ENCODE assay signal across 1 cellular context in genomic region chr2:45649855-45650806, GRCh38.
A peak's percentile ranks its signal among the peaks of the same experiment; 100 is the strongest.
TF ChIP-seq lines count a peak whose summit lies in the region.

No MANE protein-coding gene starts in this region.

TF ChIP-seq in HepG2, 621 proteins besides CTCF, POLR2A, EP300 and RAD21 (continued from another document and continues in another):
- TF ChIP-seq ZNF281 (CRISPR knock-in tag; IDR thresholded peaks at IDR 0.05; ENCODE audit: borderline replicate concordance) (peak; percentile 66; the same call in 1 of the 2 replicates), MEF2D (CRISPR knock-in tag; IDR thresholded peaks at IDR 0.05) (no peak), RFX1 (IDR thresholded peaks at IDR 0.05) (no peak), REL (CRISPR knock-in tag; conservative IDR thresholded peaks at IDR 0.05) (no peak), IRF2 (CRISPR knock-in tag; IDR thresholded peaks at IDR 0.05) (no peak; the same call in 1 of the 2 replicates), REXO4 (CRISPR knock-in tag; IDR thresholded peaks at IDR 0.05; ENCODE audit: borderline replicate concordance) (no peak), ZNF772 (CRISPR knock-in tag; IDR thresholded peaks at IDR 0.05) (no peak), TMF1 (CRISPR knock-in tag; IDR thresholded peaks at IDR 0.05; ENCODE audit: low read depth) (0 out of 2 replicates have a peak, but pooled peaks have one; percentile 23), ZNF652 (CRISPR knock-in tag; IDR thresholded peaks at IDR 0.05; ENCODE audit: borderline replicate concordance, low read depth) (no peak), KDM2A (CRISPR knock-in tag; IDR thresholded peaks at IDR 0.05; ENCODE audit: borderline replicate concordance, low read depth) (peak; percentile 70), THAP7 (CRISPR knock-in tag; IDR thresholded peaks at IDR 0.05) (0 out of 2 replicates have a peak, but pooled peaks have one; percentile 11), NR2C2 (CRISPR knock-in tag; IDR thresholded peaks at IDR 0.05; ENCODE audit: borderline replicate concordance) (peak; percentile 83), BRCA1 (CRISPR knock-in tag; IDR thresholded peaks at IDR 0.05) (no peak; the same call in 1 of the 2 replicates), YEATS2 (CRISPR knock-in tag; IDR thresholded peaks at IDR 0.05; ENCODE audit: borderline replicate concordance) (no peak), ZNF619 (CRISPR knock-in tag; IDR thresholded peaks at IDR 0.05) (no peak), ERF (CRISPR knock-in tag; IDR thresholded peaks at IDR 0.05) (peak; percentile 39; the same call in 1 of the 2 replicates), ZNF776 (CRISPR knock-in tag; IDR thresholded peaks at IDR 0.05) (no peak), TCF7L2 (IDR thresholded peaks at IDR 0.05; ENCODE audit: low read depth, low read length) (no peak), ZNF232 (CRISPR knock-in tag; IDR thresholded peaks at IDR 0.05; ENCODE audit: borderline replicate concordance) (peak; percentile 59; the same call in 1 of the 2 replicates), SIN3A (IDR thresholded peaks at IDR 0.05; ENCODE audit: borderline replicate concordance, low read depth, low read length) (peak; percentile 19; the same call in 1 of the 2 replicates), DRAP1 (CRISPR knock-in tag; IDR thresholded peaks at IDR 0.05) (no peak), KLF11 (CRISPR knock-in tag; IDR thresholded peaks at IDR 0.05) (no peak), ZNF292 (CRISPR knock-in tag; IDR thresholded peaks at IDR 0.05; ENCODE audit: borderline replicate concordance, low read depth) (no peak), U2AF2 (IDR thresholded peaks at IDR 0.05; ENCODE audit: low read depth, low read length) (no peak), ZNF143 (CRISPR knock-in tag; IDR thresholded peaks at IDR 0.05) (peak; percentile 63; the same call in 1 of the 2 replicates), ZNF605 (CRISPR knock-in tag; IDR thresholded peaks at IDR 0.05) (0 out of 2 replicates have a peak, but pooled peaks have one; percentile 28), ZSCAN30 (CRISPR knock-in tag; IDR thresholded peaks at IDR 0.05) (no peak), NONO (IDR thresholded peaks at IDR 0.05) (no peak), NONO (CRISPR knock-in tag; conservative IDR thresholded peaks at IDR 0.05) (peak; percentile 34; the same call in 1 of the 2 replicates), BORCS8-MEF2B (CRISPR knock-in tag; IDR thresholded peaks at IDR 0.05) (no peak), ATRX (CRISPR knock-in tag; IDR thresholded peaks at IDR 0.05; ENCODE audit: borderline replicate concordance) (no peak), JUN (CRISPR knock-in tag; IDR thresholded peaks at IDR 0.05) (no peak), ZNF564 (CRISPR knock-in tag; IDR thresholded peaks at IDR 0.05) (0 out of 2 replicates have a peak, but pooled peaks have one; percentile 62), ZNF337 (CRISPR knock-in tag; IDR thresholded peaks at IDR 0.05; ENCODE audit: borderline replicate concordance, low read depth) (0 out of 2 replicates have a peak, but pooled peaks have one; percentile 34), ZBTB7B (CRISPR knock-in tag; IDR thresholded peaks at IDR 0.05) (peak; percentile 91), ZNF496 (CRISPR knock-in tag; IDR thresholded peaks at IDR 0.05; ENCODE audit: insufficient replicate concordance) (no peak), ZNF264 (CRISPR knock-in tag; IDR thresholded peaks at IDR 0.05) (peak; percentile 77; the same call in 1 of the 2 replicates), SMAD1 (CRISPR knock-in tag; IDR thresholded peaks at IDR 0.05; ENCODE audit: borderline replicate concordance, low read depth) (no peak), RBFOX2 (IDR thresholded peaks at IDR 0.05; ENCODE audit: low read depth, low read length) (peak; percentile 80), TSC22D2 (CRISPR knock-in tag; IDR thresholded peaks at IDR 0.05; ENCODE audit: borderline replicate concordance) (0 out of 2 replicates have a peak, but pooled peaks have one; percentile 46), FOSL2 (CRISPR knock-in tag; IDR thresholded peaks at IDR 0.05) (no peak), NFRKB (IDR thresholded peaks at IDR 0.05) (no peak), GATAD1 (CRISPR knock-in tag; IDR thresholded peaks at IDR 0.05) (0 out of 2 replicates have a peak, but pooled peaks have one; percentile 14), CEBPG (CRISPR knock-in tag; IDR thresholded peaks at IDR 0.05) (no peak), SMARCC2 (IDR thresholded peaks at IDR 0.05) (no peak), RFXAP (CRISPR knock-in tag; IDR thresholded peaks at IDR 0.05; ENCODE audit: borderline replicate concordance) (no peak), ZNF460 (CRISPR knock-in tag; IDR thresholded peaks at IDR 0.05; ENCODE audit: borderline replicate concordance) (no peak), ZNF609 (CRISPR knock-in tag; IDR thresholded peaks at IDR 0.05; ENCODE audit: borderline replicate concordance) (0 out of 2 replicates have a peak, but pooled peaks have one; percentile 13), IRX3 (CRISPR knock-in tag; IDR thresholded peaks at IDR 0.05; ENCODE audit: borderline replicate concordance, low read depth) (no peak), ZGPAT (CRISPR knock-in tag; IDR thresholded peaks at IDR 0.05) (peak; percentile 64), ZNF704 (CRISPR knock-in tag; IDR thresholded peaks at IDR 0.05; ENCODE audit: borderline replicate concordance) (no peak), NFIC (IDR thresholded peaks at IDR 0.05; ENCODE audit: low read length) (no peak), CBX1 (IDR thresholded peaks at IDR 0.05; ENCODE audit: low read depth) (no peak), STAT5B (CRISPR knock-in tag; IDR thresholded peaks at IDR 0.05) (no peak), HDAC2 (CRISPR knock-in tag; IDR thresholded peaks at IDR 0.05) (no peak), ZNF256 (CRISPR knock-in tag; conservative IDR thresholded peaks at IDR 0.05) (no peak), MTF1 (CRISPR knock-in tag; IDR thresholded peaks at IDR 0.05) (no peak), AKAP8 (CRISPR knock-in tag; IDR thresholded peaks at IDR 0.05) (no peak), UBTF (CRISPR knock-in tag; IDR thresholded peaks at IDR 0.05) (peak; percentile 92), KDM5A (IDR thresholded peaks at IDR 0.05; ENCODE audit: borderline replicate concordance, low read length) (0 out of 2 replicates have a peak, but pooled peaks have one; percentile 8), ZNF431 (CRISPR knock-in tag; IDR thresholded peaks at IDR 0.05; ENCODE audit: borderline replicate concordance, low read depth) (no peak)
- TF ChIP-seq, protein P1, sequence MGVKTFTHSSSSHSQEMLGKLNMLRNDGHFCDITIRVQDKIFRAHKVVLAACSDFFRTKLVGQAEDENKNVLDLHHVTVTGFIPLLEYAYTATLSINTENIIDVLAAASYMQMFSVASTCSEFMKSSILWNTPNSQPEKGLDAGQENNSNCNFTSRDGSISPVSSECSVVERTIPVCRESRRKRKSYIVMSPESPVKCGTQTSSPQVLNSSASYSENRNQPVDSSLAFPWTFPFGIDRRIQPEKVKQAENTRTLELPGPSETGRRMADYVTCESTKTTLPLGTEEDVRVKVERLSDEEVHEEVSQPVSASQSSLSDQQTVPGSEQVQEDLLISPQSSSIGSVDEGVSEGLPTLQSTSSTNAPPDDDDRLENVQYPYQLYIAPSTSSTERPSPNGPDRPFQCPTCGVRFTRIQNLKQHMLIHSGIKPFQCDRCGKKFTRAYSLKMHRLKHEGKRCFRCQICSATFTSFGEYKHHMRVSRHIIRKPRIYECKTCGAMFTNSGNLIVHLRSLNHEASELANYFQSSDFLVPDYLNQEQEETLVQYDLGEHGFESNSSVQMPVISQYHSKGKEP (CRISPR knock-in tag; IDR thresholded peaks at IDR 0.05): no peak
